ENCODE assay signal across 10 cellular contexts in genomic region chr1:226549094-226549936, GRCh38. TPM values are rescaled to one million over a fixed set of nuclear protein-coding genes. Genes with fewer than 3 reads are reported as not detected.
DNase-seq lines count a peak whose midpoint lies in the region; ATAC-seq, FAIRE-seq and TF ChIP-seq lines count a peak whose summit lies in the region.
"Had no signal": no experiment of that assay in that cellular context is flagged by ENCODE, and none has a peak within 500 bp of the region (broad histone marks: within the 10 kb centered on the region; RNA-seq: fewer than 3 reads in every experiment).

No MANE protein-coding gene starts in this region.

- H3K9me2 ChIP-seq in SK-N-SH: no peaks in the 10 kb centered on the region

- H3K27me3 ChIP-seq in SK-N-SH (ENCODE audit: insufficient read depth): peaks cover 36% of the 10 kb centered on the region
- peaks cover 0 to 69% (median 5%) of the 10 kb centered on the region in 4 donors for H3K27me3 ChIP-seq in esophagus squamous epithelium
- H3K27me3 ChIP-seq in psoas muscle (ENCODE audit: insufficient read depth in 3 of 3, low read length in 2 of 3): peaks cover 0 to 45% (median 5%) of the 10 kb centered on the region in 3 donors

- FAIRE-seq in H54 (lab: Jason Lieb, UNC): no peak
- FAIRE-seq: islet of Langerhans had no signal

- TF ChIP-seq CTCF in SK-N-SH (IDR thresholded peaks at IDR 0.05): no peak
- peak in 1 of 6 experiments; percentile 2 for TF ChIP-seq CTCF in esophagus squamous epithelium (IDR thresholded peaks at IDR 0.05)
- no peak for TF ChIP-seq CTCF in psoas muscle (IDR thresholded peaks at IDR 0.05)

- peak overlapping the region; percentile 75; the same call in 1 of the 2 replicates for H3K4me2 ChIP-seq in SK-N-SH

- H3K4me3 ChIP-seq in SK-N-SH (ENCODE audit: low read depth in 2 of 2, low read length in 1 of 2): peak overlapping the region; percentile 26 to 38
- peak overlapping the region; percentile 39 to 73 (median 54) for H3K4me3 ChIP-seq in esophagus squamous epithelium
- H3K4me3 ChIP-seq in psoas muscle: peak overlapping the region; percentile 67

- H3K27ac ChIP-seq in SK-N-SH (ENCODE audit: low read depth in 2 of 2, low read length in 1 of 2) (no peak overlapping the region), esophagus squamous epithelium (peak overlapping the region; percentile 64 to 86 (median 77)), psoas muscle (peak overlapping the region; percentile 30)

- no peak overlapping the region for H3K9ac ChIP-seq in SK-N-SH

- peak; percentile 3 for ATAC-seq in GM21717 (IDR thresholded peaks at IDR 0.05; ENCODE audit: unreplicated experiment)
- peak in 2 of 4 donors; percentile 29 for ATAC-seq in psoas muscle
- ATAC-seq in HG02759 (IDR thresholded peaks at IDR 0.05; ENCODE audit: unreplicated experiment): no peak
- no peak for ATAC-seq in activated CD4-positive, CD25-positive, alpha-beta regulatory T cell treated with anti-CD3 and anti-CD28 coated beads, Interleukin-2, amount 50 U/mL, for 24 hours

- no peaks in the 10 kb centered on the region for H3K36me3 ChIP-seq in SK-N-SH (replicated peaks in 1 of 2; ENCODE audit: control insufficient read depth in 1 of 2, insufficient read depth in 2 of 2, low read length in 1 of 2)
- no peaks in the 10 kb centered on the region for H3K36me3 ChIP-seq in esophagus squamous epithelium
- no peaks in the 10 kb centered on the region for H3K36me3 ChIP-seq in psoas muscle (ENCODE audit: insufficient read depth in 1 of 2, low read depth in 1 of 2)

- TF ChIP-seq RAD21 in SK-N-SH (IDR thresholded peaks at IDR 0.05; ENCODE audit: low read length): no peak

- no peaks in the 10 kb centered on the region for H4K20me1 ChIP-seq in SK-N-SH (ENCODE audit: insufficient read depth)

- intact Hi-C loops in esophagus squamous epithelium (cut with DNase I) (loop anchor here (5.0 kb wide), 1 partner anchor 63 kb away; no protein-coding TSS in a partner anchor), psoas muscle (cut with DNase I) (loop anchor here in 1 of 2 donors (5.0 kb wide), 1 partner anchor 278 kb away; no protein-coding TSS in a partner anchor)

- no peak for DNase-seq in SK-N-SH
- no peak for DNase-seq in esophagus squamous epithelium (lab: John Stamatoyannopoulos, UW)
- DNase-seq in psoas muscle: peak in 1 of 2 donors; percentile 20
- DNase-seq in H54 (ENCODE audit: insufficient read length, low spot score): no peak
- no peak for DNase-seq in NCI-H1048 (lab: John Stamatoyannopoulos, UW)

- WGBS in SK-N-SH (ENCODE audit: low lambda C conversion rate): 4% methylated on average over 30 of the region's 73 CpGs
- 0 to 3% methylated on average over 2 to 5 of the region's 73 CpGs for WGBS in esophagus squamous epithelium, 2 donors
- WGBS in psoas muscle, 3 donors: 0 to 1% (median 1%) methylated on average over 47 to 73 of the region's 73 CpGs

- POLR2A ChIA-PET in SK-N-SH (lab: Yijun Ruan, JAX): interaction anchor here (0.8 kb wide), 1 partner anchor 41 kb away, joined by 3 read pairs; no protein-coding TSS in a partner anchor

- no peaks in the 10 kb centered on the region for H3F3A ChIP-seq in SK-N-SH (replicated peaks; ENCODE audit: insufficient read depth)

- H3K79me2 ChIP-seq in SK-N-SH (ENCODE audit: insufficient read depth): no peaks in the 10 kb centered on the region

- H3K9me3 ChIP-seq in SK-N-SH (no peaks in the 10 kb centered on the region), esophagus squamous epithelium (no peaks in the 10 kb centered on the region), psoas muscle (no peaks in the 10 kb centered on the region)

- H3K4me1 ChIP-seq in SK-N-SH (ENCODE audit: control insufficient read depth in 1 of 2, insufficient read depth in 2 of 2, low read depth in 1 of 2, low read length in 1 of 2) (peaks cover 10 to 24% of the 10 kb centered on the region in 2 experiments; a peak in 1 of 4 replicates), esophagus squamous epithelium (peaks cover 20 to 42% (median 21%) of the 10 kb centered on the region in 3 donors), psoas muscle (peaks cover 16% of the 10 kb centered on the region)

- TF ChIP-seq EP300 in SK-N-SH (IDR thresholded peaks at IDR 0.05; ENCODE audit: borderline replicate concordance in 1 of 2, low read depth in 1 of 2, low read length in 1 of 2): no peak

- H2AFZ ChIP-seq in SK-N-SH (ENCODE audit: low read depth): peak overlapping the region; percentile 46; the same call in 1 of the 2 replicates

- TF ChIP-seq POLR2A in esophagus squamous epithelium (IDR thresholded peaks at IDR 0.05): peak in 1 of 4 donors; percentile 31
- TF ChIP-seq POLR2A in H54 (IDR thresholded peaks at IDR 0.05; ENCODE audit: low read depth, low read length): no peak

- CTCF ChIA-PET in SK-N-SH (lab: Yijun Ruan, JAX): interaction anchor here (0.6 to 7.0 kb wide), 21 partner anchors 10 to 594 kb away, joined by 3 to 52 read pairs (median 8); partner anchors contain the start of gene PARP1

TF ChIP-seq in SK-N-SH, 30 proteins besides CTCF, POLR2A, EP300 and RAD21:
- no peak for TF ChIP-seq PBX3 (IDR thresholded peaks at IDR 0.05)
- peak; percentile 25; the same call in 1 of the 2 replicates for TF ChIP-seq EZH2phosphoT487 (IDR thresholded peaks at IDR 0.05; ENCODE audit: borderline replicate concordance, low read depth)
- no peak for TF ChIP-seq POLR2AphosphoS5 (IDR thresholded peaks at IDR 0.05; ENCODE audit: low read depth, low read length)

RNA-seq across cellular contexts. Expression of gene STUM, which starts 0.8 kb away (rescaled TPM):
- polyA plus RNA-seq in SK-N-SH (2012; rRNA removed) (not detected in 2 replicates), psoas muscle (under 1 TPM; 0.69 to 0.96 (median 0.86) TPM)
- polyA plus RNA-seq in SK-N-SH (2012; cell fraction: cytosol; rRNA removed): not detected in 2 replicates
- polyA plus RNA-seq in SK-N-SH (2012; cell fraction: nucleus; rRNA removed): 0.01 TPM in 1 of 2 replicates, not detected in the other
- total RNA-seq in esophagus squamous epithelium (1 to 10 TPM in 1 of 4 donors, under 1 TPM in 3; 0.15 to 3.2 (median 0.34) TPM), psoas muscle (1 to 10 TPM in 3 of 4 donors, under 1 TPM in 1; 0.34 to 1.5 (median 1.2) TPM)
- total RNA-seq: M059J had no signal

Comparison
In these comparisons a context has a peak if more than half of its experiments do, and no peak if none do; other contexts are left out.
1. H3K27ac ChIP-seq: peak in esophagus squamous epithelium (4 of 4) and psoas muscle (single experiment); none in SK-N-SH (0 of 2).
2. Peak in every context shown above with its lines, with median percentiles within 50 percentile points of each other: H3K4me3 ChIP-seq.